Comparison of ENCODE assay signal across 8 cellular contexts in genomic region chr4:153142700-153143438, GRCh38.
DNase-seq lines count a peak whose midpoint lies in the region; ATAC-seq and TF ChIP-seq lines count a peak whose summit lies in the region.

No MANE protein-coding gene starts in this region.

- H3K27ac ChIP-seq in CD8-positive, alpha-beta memory T cell (ENCODE audit: low read depth, low read length), result no peak overlapping the region
- H3K27ac ChIP-seq in mucosa of rectum (ENCODE audit: low read depth in 2 of 2, low read length in 2 of 2), result peak overlapping the region; percentile 38 to 44

- no peaks in the 10 kb centered on the region for H3K36me3 Mint-ChIP-seq in CD8-positive, alpha-beta memory T cell
- H3K36me3 Mint-ChIP-seq in activated CD4-positive, alpha-beta memory T cell treated with anti-CD3 and anti-CD28 coated beads for 36 hours, result no peaks in the 10 kb centered on the region

- H3K27me3 Mint-ChIP-seq in CD8-positive, alpha-beta memory T cell, result peaks cover 16 to 24% of the 10 kb centered on the region in 2 donors
- no peaks in the 10 kb centered on the region for H3K27me3 Mint-ChIP-seq in activated CD4-positive, alpha-beta memory T cell treated with anti-CD3 and anti-CD28 coated beads for 36 hours

- POLR2A ChIA-PET in CD8-positive, alpha-beta memory T cell (lab: Charles Lee), result no interaction called here
- POLR2A ChIA-PET in activated CD4-positive, alpha-beta memory T cell treated with anti-CD3 and anti-CD28 coated beads for 36 hours (lab: Charles Lee), result no interaction called here

- H3K4me1 ChIP-seq in CD8-positive, alpha-beta memory T cell (ENCODE audit: insufficient read depth, low read length), result no peaks in the 10 kb centered on the region
- peaks cover 3 to 10% of the 10 kb centered on the region in 2 donors for H3K4me1 ChIP-seq in mucosa of rectum (ENCODE audit: control insufficient read depth in 2 of 2, insufficient read depth in 2 of 2, low read length in 2 of 2)

- H3K27ac Mint-ChIP-seq in CD8-positive, alpha-beta memory T cell, result no peak overlapping the region
- no peak overlapping the region for H3K27ac Mint-ChIP-seq in activated CD4-positive, alpha-beta memory T cell treated with anti-CD3 and anti-CD28 coated beads for 36 hours

- CTCF ChIA-PET in CD8-positive, alpha-beta memory T cell (lab: Charles Lee), result interaction anchor here (0.7 to 1.8 kb wide), 12 partner anchors 12 to 500 kb away, joined by 3 to 11 read pairs (median 4); no protein-coding TSS in a partner anchor
- CTCF ChIA-PET in activated CD4-positive, alpha-beta memory T cell treated with anti-CD3 and anti-CD28 coated beads for 36 hours (lab: Charles Lee), result interaction anchor here (0.6 to 2.3 kb wide), 44 partner anchors 9 to 1677 kb away, joined by 3 to 31 read pairs (median 4); partner anchors contain the start of genes MND1, TMEM131L and TRIM2

- no peaks in the 10 kb centered on the region for H3K9me3 Mint-ChIP-seq in CD8-positive, alpha-beta memory T cell
- H3K9me3 Mint-ChIP-seq in activated CD4-positive, alpha-beta memory T cell treated with anti-CD3 and anti-CD28 coated beads for 36 hours, result no peaks in the 10 kb centered on the region

- no peak overlapping the region for H3K4me3 ChIP-seq in CD8-positive, alpha-beta memory T cell (ENCODE audit: low read length)
- H3K4me3 ChIP-seq in epithelial cell of esophagus (ENCODE audit: low read length) (no peak overlapping the region), mucosa of rectum (ENCODE audit: low read length in 2 of 2) (peak overlapping the region in 1 of 2 donors; percentile 61)

- H3K9me3 ChIP-seq in CD8-positive, alpha-beta memory T cell (ENCODE audit: low read length), result no peaks in the 10 kb centered on the region
- H3K9me3 ChIP-seq in mucosa of rectum (ENCODE audit: control insufficient read depth in 2 of 2, low read length in 2 of 2), result no peaks in the 10 kb centered on the region

- intact Hi-C loops in activated CD4-positive, alpha-beta memory T cell treated with anti-CD3 and anti-CD28 coated beads for 36 hours (cut with micrococcal nuclease), result loop anchor here (1.0 to 5.0 kb wide), 4 partner anchors 175 to 609 kb away; no protein-coding TSS in a partner anchor

- H3K4me3 Mint-ChIP-seq in CD8-positive, alpha-beta memory T cell, result no peak overlapping the region
- no peak overlapping the region for H3K4me3 Mint-ChIP-seq in activated CD4-positive, alpha-beta memory T cell treated with anti-CD3 and anti-CD28 coated beads for 36 hours

- H3K4me1 Mint-ChIP-seq in CD8-positive, alpha-beta memory T cell, result peaks cover 0 to 4% (median 3%) of the 10 kb centered on the region in 3 donors
- peaks cover 10% of the 10 kb centered on the region for H3K4me1 Mint-ChIP-seq in activated CD4-positive, alpha-beta memory T cell treated with anti-CD3 and anti-CD28 coated beads for 36 hours (ENCODE audit: low read depth)

- peak; percentile 94 for TF ChIP-seq CTCF in epithelial cell of esophagus (IDR thresholded peaks at IDR 0.05; ENCODE audit: insufficient read depth, low read depth, low read length, missing control alignments)

- DNase-seq in CD8-positive, alpha-beta memory T cell, result peak in 4 of 5 donors; percentile 13 to 55 (median 41)
- peak; percentile 72 to 88 for DNase-seq in NCI-H526 (lab: John Stamatoyannopoulos, UW)
- peak; percentile 75 for DNase-seq in activated CD4-positive, alpha-beta memory T cell treated with anti-CD3 and anti-CD28 coated beads for 36 hours
- peak; percentile 70 for DNase-seq in epithelial cell of esophagus (ENCODE audit: low read depth)
- peak; percentile 95 for DNase-seq in superior temporal gyrus (ENCODE audit: extremely low spot score)

- no peaks in the 10 kb centered on the region for H3K27me3 ChIP-seq in CD8-positive, alpha-beta memory T cell (ENCODE audit: insufficient read depth, low read length, poor library complexity, severe bottlenecking)
- H3K27me3 ChIP-seq in mucosa of rectum (ENCODE audit: control insufficient read depth in 2 of 2, insufficient read depth in 2 of 2, low read length in 2 of 2), result no peaks in the 10 kb centered on the region

- no peak overlapping the region for H3K9ac ChIP-seq in mucosa of rectum (ENCODE audit: low read depth in 1 of 2, low read length in 2 of 2)

- ATAC-seq in HG03442 (IDR thresholded peaks at IDR 0.05; ENCODE audit: unreplicated experiment), result peak; percentile 47
- no peak for ATAC-seq in GM18498 (IDR thresholded peaks at IDR 0.05; ENCODE audit: unreplicated experiment)

- H3K36me3 ChIP-seq in CD8-positive, alpha-beta memory T cell (ENCODE audit: insufficient read depth, low read length), result no peaks in the 10 kb centered on the region
- H3K36me3 ChIP-seq in mucosa of rectum (ENCODE audit: control insufficient read depth in 2 of 2, insufficient read depth in 2 of 2, low read length in 2 of 2), result no peaks in the 10 kb centered on the region

Comparison
In these comparisons a context has a peak if more than half of its experiments do, and no peak if none do; other contexts are left out.
1. DNase-seq: peak in every context shown above with its lines; median percentile 95 in superior temporal gyrus; 80 in NCI-H526; 75 in activated CD4-positive, alpha-beta memory T cell treated with anti-CD3 and anti-CD28 coated beads for 36 hours; 70 in epithelial cell of esophagus; 41 in CD8-positive, alpha-beta memory T cell.